8 cellular contexts compared by ENCODE assay signal in genomic region chr1:149936992-149937705, GRCh38. TPM values are rescaled to one million over a fixed set of nuclear protein-coding genes. Genes with fewer than 3 reads are reported as not detected.
DNase-seq lines count a peak whose midpoint lies in the region; ATAC-seq and TF ChIP-seq lines count a peak whose summit lies in the region.

No MANE protein-coding gene starts in this region.

- TF ChIP-seq POLR2A in body of pancreas (IDR thresholded peaks at IDR 0.05) (peak; percentile 46 to 63 (median 60)), tibial nerve (IDR thresholded peaks at IDR 0.05) (no peak)

- H3K27ac ChIP-seq in body of pancreas (peak overlapping the region; percentile 3 to 63 (median 18)), tibial nerve (peak overlapping the region; percentile 48 to 91 (median 75))

- ATAC-seq in body of pancreas (no peak), left colon (peak; percentile 55), GM18511 (IDR thresholded peaks at IDR 0.05; ENCODE audit: unreplicated experiment) (no peak)

- TF ChIP-seq EP300 in tibial nerve (IDR thresholded peaks at IDR 0.05): no peak

- H3K27me3 ChIP-seq in body of pancreas (no peaks in the 10 kb centered on the region), tibial nerve (no peaks in the 10 kb centered on the region)

- no peak for TF ChIP-seq CTCF in GM12865 (IDR thresholded peaks at IDR 0.05; ENCODE audit: insufficient read depth, low read depth, low read length, missing control alignments)
- TF ChIP-seq CTCF in body of pancreas (IDR thresholded peaks at IDR 0.05): no peak
- no peak for TF ChIP-seq CTCF in tibial nerve (IDR thresholded peaks at IDR 0.05)

- DNase-seq in GM12865 (ENCODE audit: low read depth) (peak; percentile 16), NCI-H2107 treated with DMSO at 0.1 percent for 48 hours (lab: John Stamatoyannopoulos, UW; ENCODE audit: unreplicated experiment) (peak; percentile 40), body of pancreas (peak in 3 of 4 donors; percentile 30 to 69 (median 54)), left colon (peak; percentile 54 to 77), tibial nerve (ENCODE audit: low spot score in 2 of 2) (no peak), NAMALWA (ENCODE audit: low spot score) (no peak), middle frontal gyrus (ENCODE audit: extremely low spot score, low spot score) (no peak)

- intact Hi-C loops in body of pancreas (cut with DNase I) (no loop called here), left colon (cut with DNase I, micrococcal nuclease) (no loop called here)

- peaks cover 45% of the 10 kb centered on the region for H3K4me1 ChIP-seq in body of pancreas
- peaks cover 0 to 56% (median 25%) of the 10 kb centered on the region in 4 donors for H3K4me1 ChIP-seq in tibial nerve

- H3K9me3 ChIP-seq in body of pancreas: no peaks in the 10 kb centered on the region
- H3K9me3 ChIP-seq in tibial nerve: no peaks in the 10 kb centered on the region

- 17 to 18% methylated on average over 8 of the region's 8 CpGs for whole genome bisulfite sequencing in body of pancreas, 2 donors
- WGBS in tibial nerve, 2 donors: 10% methylated on average over 8 of the region's 8 CpGs

- H3K36me3 ChIP-seq in body of pancreas (replicated peaks in 1 of 2; ENCODE audit: insufficient read depth in 1 of 2, low read depth in 2 of 2) (no peaks in the 10 kb centered on the region), tibial nerve (peaks cover 0 to 18% (median 0%) of the 10 kb centered on the region in 3 donors)

- no peak overlapping the region for H3K4me3 ChIP-seq in GM12865 (ENCODE audit: low read depth, low read length)
- H3K4me3 ChIP-seq in body of pancreas: peak overlapping the region in 1 of 2 donors; percentile 4
- peak overlapping the region; percentile 36 to 62 (median 55) for H3K4me3 ChIP-seq in tibial nerve

RNA-seq across cellular contexts. Expression of gene MTMR11, which starts 0.5 kb away (rescaled TPM):
- 10 to 100 TPM in 1 of 2 donors, 1 to 10 TPM in 1; 3.0 to 28.3 TPM for total RNA-seq in body of pancreas
- 100 to 1,000 TPM; 176 to 247 TPM for total RNA-seq in left colon
- total RNA-seq in tibial nerve: 10 to 100 TPM; 10.3 to 21.4 (median 13.6) TPM

RNA-seq across cellular contexts. Expression of gene SF3B4, which starts 9.5 kb away (rescaled TPM):
- total RNA-seq in body of pancreas (1 to 10 TPM; 4.7 to 8.2 TPM), left colon (10 to 100 TPM; 51.4 to 58.0 TPM), tibial nerve (10 to 100 TPM in 2 of 4 donors, 1 to 10 TPM in 2; 6.3 to 14.3 (median 9.7) TPM)

RNA-seq across cellular contexts. Expression of gene SV2A, which starts 19.5 kb away (rescaled TPM):
- total RNA-seq in body of pancreas (1 to 10 TPM in 1 of 2 donors, under 1 TPM in 1; 0.33 to 2.1 TPM), left colon (1 to 10 TPM; 1.1 to 1.4 TPM), tibial nerve (1 to 10 TPM in 2 of 4 donors, under 1 TPM in 2; 0.66 to 2.7 (median 1.8) TPM)

RNA-seq across cellular contexts. Expression of gene BOLA1, which starts 37.8 kb away (rescaled TPM):
- total RNA-seq in body of pancreas (10 to 100 TPM in 1 of 2 donors, 1 to 10 TPM in 1; 9.6 to 35.5 TPM), left colon (10 to 100 TPM; 11.0 to 12.6 TPM), tibial nerve (10 to 100 TPM; 28.5 to 81.9 (median 57.8) TPM)

Comparison
In these comparisons a context has a peak if more than half of its experiments do, and no peak if none do; other contexts are left out.
1. DNase-seq: peak in GM12865 (single experiment), NCI-H2107 treated with DMSO at 0.1 percent for 48 hours (single experiment), body of pancreas (3 of 4) and left colon (2 of 2); none in tibial nerve (0 of 2), NAMALWA (single experiment) and middle frontal gyrus (single experiment).
2. POLR2A ChIP-seq: peak in body of pancreas (3 of 3); none in tibial nerve (0 of 2).
3. RNA of gene MTMR11, which starts 0.5 kb away (total RNA-seq): 176 to 247 TPM in left colon; 3.0 to 28.3 TPM in body of pancreas and 10.3 to 21.4 TPM in tibial nerve; every median in the first group is over 4 times any median in the second.